Comparison of ENCODE assay signal across 1 cellular context in the genomic region with DNA sequence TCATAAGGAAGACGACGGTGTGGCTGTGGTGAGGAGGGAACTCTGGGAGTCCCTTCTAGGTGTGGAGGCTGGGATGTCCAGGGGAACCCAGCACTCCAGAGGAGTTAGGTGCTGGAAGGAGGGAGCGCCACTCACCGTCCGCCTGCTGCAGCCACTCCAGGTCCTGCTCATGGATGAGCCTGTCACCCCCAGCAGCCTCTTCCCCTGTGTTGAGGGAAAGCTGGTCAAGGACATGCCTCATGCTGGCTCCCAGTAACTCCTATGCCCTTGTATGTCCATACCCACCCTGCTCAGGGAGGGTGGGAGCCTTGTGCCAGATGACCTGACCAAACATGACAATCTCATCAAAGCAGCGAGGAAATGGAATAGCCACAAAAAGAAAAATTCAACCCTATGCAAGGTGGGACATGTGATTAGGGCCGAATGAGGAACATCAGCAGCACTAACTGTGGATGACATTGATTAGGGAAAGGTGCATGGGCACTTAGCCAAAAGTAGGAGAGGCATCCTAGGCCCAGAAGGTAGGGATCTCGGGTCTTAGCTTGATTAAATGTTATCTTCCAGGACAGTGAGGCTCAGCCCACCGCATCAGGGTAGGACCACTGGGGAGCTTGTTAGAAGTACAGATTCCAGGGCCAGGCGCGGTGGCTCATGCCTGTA.
TF ChIP-seq lines count a peak whose summit lies in the region.

No MANE protein-coding gene starts in this region.

TF ChIP-seq in H1, 55 proteins besides CTCF, POLR2A, EP300 and RAD21:
- TF ChIP-seq SUZ12 (IDR thresholded peaks at IDR 0.05; ENCODE audit: low read length) (no peak), EZH2 (IDR thresholded peaks at IDR 0.05; ENCODE audit: low read depth, low read length, severe bottlenecking) (no peak), TAF1 (IDR thresholded peaks at IDR 0.05; ENCODE audit: low read depth, low read length) (no peak), RXRA (IDR thresholded peaks at IDR 0.05; ENCODE audit: insufficient read depth, low read depth, low read length) (no peak), YY1 (IDR thresholded peaks at IDR 0.05; ENCODE audit: low read depth, low read length) (no peak), CBX8 (IDR thresholded peaks at IDR 0.05; ENCODE audit: borderline replicate concordance, low read depth, low read length) (no peak), ASH2L (IDR thresholded peaks at IDR 0.05; ENCODE audit: low read length) (no peak), KDM5A (IDR thresholded peaks at IDR 0.05; ENCODE audit: low read length) (no peak), GTF2F1 (IDR thresholded peaks at IDR 0.05; ENCODE audit: borderline replicate concordance, low read depth, low read length) (no peak), SRF (IDR thresholded peaks at IDR 0.05; ENCODE audit: low read depth, low read length) (no peak), KDM1A (IDR thresholded peaks at IDR 0.05; ENCODE audit: borderline replicate concordance, low read length) (no peak), SP2 (IDR thresholded peaks at IDR 0.05; ENCODE audit: low read length) (no peak), TEAD4 (IDR thresholded peaks at IDR 0.05; ENCODE audit: low read depth, low read length) (no peak)
- TF ChIP-seq, protein P1, sequence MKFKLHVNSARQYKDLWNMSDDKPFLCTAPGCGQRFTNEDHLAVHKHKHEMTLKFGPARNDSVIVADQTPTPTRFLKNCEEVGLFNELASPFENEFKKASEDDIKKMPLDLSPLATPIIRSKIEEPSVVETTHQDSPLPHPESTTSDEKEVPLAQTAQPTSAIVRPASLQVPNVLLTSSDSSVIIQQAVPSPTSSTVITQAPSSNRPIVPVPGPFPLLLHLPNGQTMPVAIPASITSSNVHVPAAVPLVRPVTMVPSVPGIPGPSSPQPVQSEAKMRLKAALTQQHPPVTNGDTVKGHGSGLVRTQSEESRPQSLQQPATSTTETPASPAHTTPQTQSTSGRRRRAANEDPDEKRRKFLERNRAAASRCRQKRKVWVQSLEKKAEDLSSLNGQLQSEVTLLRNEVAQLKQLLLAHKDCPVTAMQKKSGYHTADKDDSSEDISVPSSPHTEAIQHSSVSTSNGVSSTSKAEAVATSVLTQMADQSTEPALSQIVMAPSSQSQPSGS (IDR thresholded peaks at IDR 0.05; ENCODE audit: low read length) = no peak
